33 cellular contexts compared by ENCODE assay signal in the genomic region with DNA sequence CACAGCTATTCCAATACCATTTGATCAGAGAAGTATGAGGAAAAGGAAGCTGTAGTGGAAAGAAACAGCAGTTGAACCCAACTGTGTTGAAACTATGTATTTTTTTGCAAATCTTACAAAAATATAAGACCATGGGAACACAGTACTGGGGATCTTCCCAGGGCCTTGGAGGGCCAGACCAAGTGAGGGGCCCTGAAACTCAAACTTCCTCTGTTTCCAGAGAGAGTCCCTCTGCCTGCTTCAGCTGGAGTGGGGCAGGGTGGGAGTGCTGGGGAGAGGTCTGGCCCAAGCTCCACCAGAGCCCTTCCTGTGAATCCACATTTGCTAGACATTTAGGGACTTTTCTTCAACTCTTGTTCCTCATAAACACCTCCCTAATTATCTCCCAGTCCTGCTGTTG.
"Had no signal": no experiment of that assay in that cellular context is flagged by ENCODE, and none has a peak within 500 bp of the region (broad histone marks: within the 10 kb centered on the region; RNA-seq: fewer than 3 reads in every experiment).

No MANE protein-coding gene starts in this region.

- H3K4me1 ChIP-seq: body of pancreas, colonic mucosa, esophagus squamous epithelium, gastroesophageal sphincter had no signal

- H3K4me3 ChIP-seq: adrenal gland, body of pancreas, colonic mucosa, esophagus squamous epithelium, gastroesophageal sphincter had no signal

- ATAC-seq: activated CD4-positive, CD25-positive, alpha-beta regulatory T cell treated with anti-CD3 and anti-CD28 coated beads, Interleukin-2, amount 50 U/mL, for 24 hours; activated CD8-positive, alpha-beta T cell treated with anti-CD3 and anti-CD28 coated beads for 36 hours; activated naive CD8-positive, alpha-beta T cell treated with anti-CD3 and anti-CD28 coated beads, Interleukin-2, amount 50 U/mL, for 24 hours; activated T-cell treated with anti-CD3 and anti-CD28 coated beads, Interleukin-2, amount 50 U/mL, for 4 hours; activated T-helper 17 cell treated with anti-CD3 and anti-CD28 coated beads, Interleukin-2, amount 50 U/mL, for 72 hours; body of pancreas; gastroesophageal sphincter; T-helper 17 cell had no signal

- DNase-seq: activated B cell treated with CpG ODN at 0.5 μM for 24 hours; activated CD4-positive, alpha-beta T cell treated with anti-CD3 and anti-CD28 coated beads for 48 hours; activated CD4-positive, alpha-beta T cell treated with anti-CD3 and anti-CD28 coated beads, Interleukin-2, amount 50 U/mL, for 1 hour; activated CD4-positive, alpha-beta T cell treated with anti-CD3 and anti-CD28 coated beads, Interleukin-2, amount 50 U/mL, for 48 hours; activated CD8-positive, alpha-beta memory T cell treated with anti-CD3 and anti-CD28 coated beads for 24 hours; activated CD8-positive, alpha-beta T cell treated with anti-CD3 and anti-CD28 coated beads for 36 hours; activated effector memory CD4-positive, alpha-beta T cell treated with Interleukin-2 at 50 U/mL for 16 hours; activated gamma-delta T cell treated with Interleukin-2 at 50 U/mL for 16 hours; activated naive CD4-positive, alpha-beta T cell treated with anti-CD3 and anti-CD28 coated beads, Interleukin-2, amount 50 U/mL, for 16 hours; activated naive CD4-positive, alpha-beta T cell treated with Interleukin-2 at 50 U/mL for 16 hours; activated naive CD8-positive, alpha-beta T cell treated with anti-CD3 and anti-CD28 coated beads for 36 hours; activated naive CD8-positive, alpha-beta T cell treated with anti-CD3 and anti-CD28 coated beads, Interleukin-2, amount 50 U/mL, for 24 hours; activated T-cell treated with anti-CD3 and anti-CD28 coated beads, Interleukin-2, amount 50 U/mL, for 4 hours; adrenal gland; amygdala; aorta; body of pancreas; caudate nucleus; colonic mucosa; effector CD8-positive, alpha-beta T cell; esophagus squamous epithelium; foreskin melanocyte; T-helper 1 cell; T-helper 17 cell; T1000; WERI-Rb-1 had no signal

- H3K4me1 Mint-ChIP-seq: activated B cell treated with CpG ODN at 0.5 μM for 24 hours; activated T-helper 17 cell treated with anti-CD3 and anti-CD28 coated beads, Interleukin-2, amount 50 U/mL, for 72 hours had no signal

- H3K27me3 Mint-ChIP-seq: activated B cell treated with CpG ODN at 0.5 μM for 24 hours; activated CD8-positive, alpha-beta T cell treated with anti-CD3 and anti-CD28 coated beads for 36 hours; activated naive CD8-positive, alpha-beta T cell treated with anti-CD3 and anti-CD28 coated beads for 36 hours; activated naive CD8-positive, alpha-beta T cell treated with anti-CD3 and anti-CD28 coated beads, Interleukin-2, amount 50 U/mL, for 24 hours; activated T-helper 17 cell treated with anti-CD3 and anti-CD28 coated beads, Interleukin-2, amount 50 U/mL, for 72 hours; T-helper 17 cell had no signal

- H3K4me3 Mint-ChIP-seq: activated B cell treated with CpG ODN at 0.5 μM for 24 hours; activated CD8-positive, alpha-beta T cell treated with anti-CD3 and anti-CD28 coated beads for 36 hours; activated naive CD8-positive, alpha-beta T cell treated with anti-CD3 and anti-CD28 coated beads for 36 hours; activated naive CD8-positive, alpha-beta T cell treated with anti-CD3 and anti-CD28 coated beads, Interleukin-2, amount 50 U/mL, for 24 hours; activated T-cell treated with anti-CD3 and anti-CD28 coated beads, Interleukin-2, amount 50 U/mL, for 4 hours; activated T-helper 17 cell treated with anti-CD3 and anti-CD28 coated beads, Interleukin-2, amount 50 U/mL, for 72 hours; T-helper 17 cell; T-helper 2 cell treated with Interferon-gamma antibody and Interleukin-4, amounts not matched to agents 5 μg/mL and 100 μg/mL, for 36 hours had no signal

- H3K36me3 ChIP-seq: adrenal gland, colonic mucosa, WERI-Rb-1 had no signal

- H3K27ac ChIP-seq: adrenal gland, body of pancreas, colonic mucosa, epithelial cell of prostate, esophagus squamous epithelium, gastroesophageal sphincter, WERI-Rb-1 had no signal

- H3K9me3 ChIP-seq: adrenal gland, body of pancreas, colonic mucosa, esophagus squamous epithelium, gastroesophageal sphincter had no signal

- FAIRE-seq: endometrium, endothelial cell of umbilical vein had no signal

- H3K27me3 ChIP-seq: adrenal gland, body of pancreas, colonic mucosa, esophagus squamous epithelium, gastroesophageal sphincter had no signal

- H3K9me3 Mint-ChIP-seq: activated B cell treated with CpG ODN at 0.5 μM for 24 hours; activated T-helper 17 cell treated with anti-CD3 and anti-CD28 coated beads, Interleukin-2, amount 50 U/mL, for 72 hours had no signal

- H3K27ac Mint-ChIP-seq: activated B cell treated with CpG ODN at 0.5 μM for 24 hours; activated CD8-positive, alpha-beta T cell treated with anti-CD3 and anti-CD28 coated beads for 36 hours; activated naive CD8-positive, alpha-beta T cell treated with anti-CD3 and anti-CD28 coated beads for 36 hours; activated naive CD8-positive, alpha-beta T cell treated with anti-CD3 and anti-CD28 coated beads, Interleukin-2, amount 50 U/mL, for 24 hours; activated T-helper 17 cell treated with anti-CD3 and anti-CD28 coated beads, Interleukin-2, amount 50 U/mL, for 72 hours; T-helper 17 cell; T-helper 2 cell treated with Interferon-gamma antibody and Interleukin-4, amounts not matched to agents 5 μg/mL and 100 μg/mL, for 36 hours had no signal
